In genomic region chr20:17875981-17876385, GRCh38 we compare ENCODE assay signal across 11 cellular contexts.
A peak's percentile ranks its signal among the peaks of the same experiment; 100 is the strongest.
DNase-seq lines count a peak whose midpoint lies in the region; ATAC-seq and TF ChIP-seq lines count a peak whose summit lies in the region.
"Had no signal": no experiment of that assay in that cellular context is flagged by ENCODE, and none has a peak within 500 bp of the region (broad histone marks: within the 10 kb centered on the region; RNA-seq: fewer than 3 reads in every experiment).

No MANE protein-coding gene starts in this region.

- peak overlapping the region; percentile 46 for H3K9ac ChIP-seq in OCI-LY3 (ENCODE audit: low read length)
- peak overlapping the region; percentile 50 for H3K9ac ChIP-seq in mucosa of stomach (ENCODE audit: low read length)

- H3K27me3 ChIP-seq in OCI-LY3 (ENCODE audit: low read depth, low read length) (peaks cover 16% of the 10 kb centered on the region), mucosa of stomach (ENCODE audit: control insufficient read depth, insufficient read depth, low read length) (no peaks in the 10 kb centered on the region), suprapubic skin (no peaks in the 10 kb centered on the region), A673 (replicated peaks; ENCODE audit: insufficient read depth, low read depth, low read length, poor library complexity) (no peaks in the 10 kb centered on the region)
- H3K27me3 ChIP-seq: SJSA1 had no signal

- H3K27ac ChIP-seq in OCI-LY3 (ENCODE audit: low read length): peak overlapping the region; percentile 58
- peak overlapping the region; percentile 47 for H3K27ac ChIP-seq in suprapubic skin
- no peak overlapping the region for H3K27ac ChIP-seq in A673 (ENCODE audit: low read depth, low read length, poor library complexity, severe bottlenecking)
- H3K27ac ChIP-seq: SJSA1 had no signal

- H3K9me3 ChIP-seq in OCI-LY3 (ENCODE audit: insufficient read depth, low read length): no peaks in the 10 kb centered on the region
- H3K9me3 ChIP-seq in mucosa of stomach (ENCODE audit: control insufficient read depth, low read length): no peaks in the 10 kb centered on the region
- no peaks in the 10 kb centered on the region for H3K9me3 ChIP-seq in suprapubic skin
- no peaks in the 10 kb centered on the region for H3K9me3 ChIP-seq in A673 (ENCODE audit: low read depth, low read length, poor library complexity, severe bottlenecking)
- H3K9me3 ChIP-seq: SJSA1 had no signal

- H3K36me3 ChIP-seq in OCI-LY3 (replicated peaks; ENCODE audit: low read depth, low read length) (no peaks in the 10 kb centered on the region), mucosa of stomach (ENCODE audit: control insufficient read depth, insufficient read depth, low read length) (no peaks in the 10 kb centered on the region), suprapubic skin (no peaks in the 10 kb centered on the region), A673 (ENCODE audit: insufficient read depth, low read length, poor library complexity, severe bottlenecking) (no peaks in the 10 kb centered on the region)
- H3K36me3 ChIP-seq: SJSA1 had no signal

- H3K4me2 ChIP-seq in OCI-LY3 (ENCODE audit: low read length): peak overlapping the region; percentile 77

- CTCF ChIA-PET in A673 (lab: Charles Lee): no interaction called here

- POLR2A ChIA-PET in A673 (lab: Charles Lee; ENCODE audit: low non-redundant PET): no interaction called here

- BruUV-seq in A673 (replicated peaks; lab: Mats Ljungman, UMichigan): no TSS peak

- no peak for ATAC-seq in GM21529 (IDR thresholded peaks at IDR 0.05; ENCODE audit: unreplicated experiment)
- ATAC-seq: activated T-cell treated with anti-CD3 and anti-CD28 coated beads, Interleukin-2, amount 50 U/mL, for 72 hours had no signal

- H3K4me3 ChIP-seq in OCI-LY3 (ENCODE audit: low read length) (peak overlapping the region; percentile 57), mucosa of stomach (ENCODE audit: low read length) (no peak overlapping the region), suprapubic skin (no peak overlapping the region), A673 (ENCODE audit: low read depth, low read length, poor library complexity, severe bottlenecking) (no peak overlapping the region)
- H3K4me3 ChIP-seq: SJSA1 had no signal

- TF ChIP-seq EP300 in suprapubic skin (IDR thresholded peaks at IDR 0.05): no peak

- no peaks in the 10 kb centered on the region for H3K79me2 ChIP-seq in OCI-LY3 (ENCODE audit: low read length)

- no peak for TF ChIP-seq POLR2A in suprapubic skin (IDR thresholded peaks at IDR 0.05)

- peak overlapping the region; percentile 59 for H2AFZ ChIP-seq in OCI-LY3 (ENCODE audit: low read depth, low read length)

- DNase-seq in ecto neural progenitor cell (ENCODE audit: low spot score): peak; percentile 66
- DNase-seq in suprapubic skin (ENCODE audit: low spot score in 2 of 2): peak in 1 of 2 donors; percentile 48
- DNase-seq in A673 (ENCODE audit: low spot score): no peak
- DNase-seq in SIG-M5 (lab: John Stamatoyannopoulos, UW): no peak
- DNase-seq: activated T-cell treated with anti-CD3 and anti-CD28 coated beads, Interleukin-2, amount 50 U/mL, for 72 hours; NCI-H1436; NCI-H748 treated with DMSO at 0.1 percent for 48 hours had no signal

- TF ChIP-seq CTCF in OCI-LY3 (IDR thresholded peaks at IDR 0.05; ENCODE audit: low read depth, low read length) (no peak), suprapubic skin (IDR thresholded peaks at IDR 0.05) (no peak), A673 (conservative IDR thresholded peaks at IDR 0.05; ENCODE audit: low read depth, low read length) (no peak)

- H3K4me1 ChIP-seq in OCI-LY3 (ENCODE audit: low read length) (peaks cover 62% of the 10 kb centered on the region), mucosa of stomach (ENCODE audit: control insufficient read depth, insufficient read depth, low read length) (peaks cover 56% of the 10 kb centered on the region), suprapubic skin (peaks cover 37% of the 10 kb centered on the region), A673 (ENCODE audit: insufficient read depth, low read length, poor library complexity, severe bottlenecking) (peaks cover 21% of the 10 kb centered on the region)

- no peaks in the 10 kb centered on the region for H4K20me1 ChIP-seq in OCI-LY3 (ENCODE audit: insufficient read depth, low read length)

- WGBS in suprapubic skin: 34% methylated on average over 8 of the region's 10 CpGs

- intact Hi-C loops in A673 (cut with micrococcal nuclease; ENCODE audit: unreplicated experiment): no loop called here
